ENCODE assay signal across 8 cellular contexts in genomic region chr16:21512280-21513192, GRCh38.
DNase-seq lines count a peak whose midpoint lies in the region; ATAC-seq and TF ChIP-seq lines count a peak whose summit lies in the region.
"Not testable (repeated sequence)": the region's sequence is repeated elsewhere in the genome, so short reads cannot be mapped to it uniquely, and the experiment has no call there.

No MANE protein-coding gene starts in this region.

- H3K9me3 ChIP-seq in BLaER1; esophagus muscularis mucosa; ovary; stomach smooth muscle (ENCODE audit: control insufficient read depth in 2 of 2, low read length in 2 of 2): not testable (repeated sequence)

- H3K4me1 Mint-ChIP-seq in activated CD4-positive, alpha-beta T cell treated with anti-CD3 and anti-CD28 coated beads, Interleukin-2, amount 10 ng/mL, durations not matched to agents 24 days and 14 days = peaks cover 60% of the 10 kb centered on the region

- not testable (repeated sequence) for TF ChIP-seq CTCF in esophagus muscularis mucosa (IDR thresholded peaks at IDR 0.05); ovary (IDR thresholded peaks at IDR 0.05)

- peaks cover 100% of the 10 kb centered on the region for H4K20me1 ChIP-seq in BLaER1

- not testable (repeated sequence) for H3K27me3 ChIP-seq in BLaER1; esophagus muscularis mucosa; ovary; stomach smooth muscle (ENCODE audit: control insufficient read depth in 1 of 2, insufficient read depth in 2 of 2, low read length in 2 of 2)

- not testable (repeated sequence) for H3K27me3 Mint-ChIP-seq in activated CD4-positive, alpha-beta T cell treated with anti-CD3 and anti-CD28 coated beads, Interleukin-2, amount 10 ng/mL, durations not matched to agents 24 days and 14 days

- peaks cover 47% of the 10 kb centered on the region for H3K36me3 ChIP-seq in BLaER1
- peaks cover 0 to 14% (median 0%) of the 10 kb centered on the region in 4 donors for H3K36me3 ChIP-seq in esophagus muscularis mucosa
- not testable (repeated sequence) for H3K36me3 ChIP-seq in ovary; stomach smooth muscle (ENCODE audit: control insufficient read depth in 2 of 2, insufficient read depth in 2 of 2, low read length in 2 of 2)

- not testable (repeated sequence) for H3K4me3 ChIP-seq in BLaER1, ovary
- peak overlapping the region in 3 of 4 donors; percentile 14 to 29 (median 17) for H3K4me3 ChIP-seq in esophagus muscularis mucosa
- peak overlapping the region in 1 of 2 donors; percentile 52 for H3K4me3 ChIP-seq in stomach smooth muscle (ENCODE audit: low read length in 2 of 2)

- H3K4me2 ChIP-seq in BLaER1 = peak overlapping the region; percentile 93

- not testable (repeated sequence) for H3K27ac ChIP-seq in BLaER1
- H3K27ac ChIP-seq in angular gyrus (ENCODE audit: low read depth, low read length) = peak overlapping the region; percentile 17
- peak overlapping the region; percentile 82 to 90 (median 87) for H3K27ac ChIP-seq in esophagus muscularis mucosa (replicated peaks in 1 of 4)
- peak overlapping the region; percentile 53 to 65 for H3K27ac ChIP-seq in ovary
- H3K27ac ChIP-seq in stomach smooth muscle (ENCODE audit: low read length) = peak overlapping the region; percentile 69

- not testable (repeated sequence) for H3K9ac ChIP-seq in BLaER1
- peak overlapping the region in 1 of 2 donors; percentile 15 for H3K9ac ChIP-seq in stomach smooth muscle (ENCODE audit: low read length in 2 of 2)

- H3K36me3 Mint-ChIP-seq in activated CD4-positive, alpha-beta T cell treated with anti-CD3 and anti-CD28 coated beads, Interleukin-2, amount 10 ng/mL, durations not matched to agents 24 days and 14 days (ENCODE audit: low read depth) = peaks cover 56% of the 10 kb centered on the region

- intact Hi-C loops in activated CD4-positive, alpha-beta T cell treated with anti-CD3 and anti-CD28 coated beads, Interleukin-2, amount 10 ng/mL, durations not matched to agents 24 days and 14 days (cut with micrococcal nuclease); esophagus muscularis mucosa (cut with DNase I); ovary (cut with DNase I): not testable (repeated sequence)

- peak; percentile 82 for ATAC-seq in left lobe of liver

- not testable (repeated sequence) for H3K27ac Mint-ChIP-seq in activated CD4-positive, alpha-beta T cell treated with anti-CD3 and anti-CD28 coated beads, Interleukin-2, amount 10 ng/mL, durations not matched to agents 24 days and 14 days

- not testable (repeated sequence) for H3K4me3 Mint-ChIP-seq in activated CD4-positive, alpha-beta T cell treated with anti-CD3 and anti-CD28 coated beads, Interleukin-2, amount 10 ng/mL, durations not matched to agents 24 days and 14 days

- not testable (repeated sequence) for TF ChIP-seq EP300 in esophagus muscularis mucosa (IDR thresholded peaks at IDR 0.05); ovary (IDR thresholded peaks at IDR 0.05)

- 83% methylated on average over 13 of the region's 20 CpGs for WGBS in esophagus muscularis mucosa
- 73 to 80% (median 75%) methylated on average over 16 to 20 of the region's 20 CpGs for WGBS in ovary, 3 donors

- H3K9me3 Mint-ChIP-seq in activated CD4-positive, alpha-beta T cell treated with anti-CD3 and anti-CD28 coated beads, Interleukin-2, amount 10 ng/mL, durations not matched to agents 24 days and 14 days = not testable (repeated sequence)

- not testable (repeated sequence) for TF ChIP-seq POLR2A in esophagus muscularis mucosa (IDR thresholded peaks at IDR 0.05; ENCODE audit: low read depth); ovary (IDR thresholded peaks at IDR 0.05)

- peak in 65 of 76 experiments; percentile 10 to 88 (median 65) for DNase-seq in HUDEP-2 (lab: John Stamatoyannopoulos, UW; ENCODE audit: unreplicated experiment in 76 of 76)
- peak; percentile 58 for DNase-seq in activated CD4-positive, alpha-beta T cell treated with anti-CD3 and anti-CD28 coated beads, Interleukin-2, amount 10 ng/mL, durations not matched to agents 24 days and 14 days
- DNase-seq in esophagus muscularis mucosa (ENCODE audit: extremely low spot score) = not testable (repeated sequence)
- peak; percentile 97 for DNase-seq in left lobe of liver (ENCODE audit: low spot score)
- DNase-seq in ovary = peak; percentile 24 to 63 (median 59)

- H3K4me1 ChIP-seq in BLaER1 (peaks cover 99% of the 10 kb centered on the region), esophagus muscularis mucosa (peaks cover 85 to 100% (median 92%) of the 10 kb centered on the region in 4 donors), ovary (ENCODE audit: insufficient read depth) (peaks cover 48% of the 10 kb centered on the region), stomach smooth muscle (ENCODE audit: control insufficient read depth, insufficient read depth, low read length) (peaks cover 73% of the 10 kb centered on the region)
